ENCODE assay signal across 2 cellular contexts in genomic region chr9:131344931-131345535, GRCh38. TPM values are rescaled to one million over a fixed set of nuclear protein-coding genes. Genes with fewer than 3 reads are reported as not detected.
"Had no signal": no experiment of that assay in that cellular context is flagged by ENCODE, and none has a peak within 500 bp of the region (broad histone marks: within the 10 kb centered on the region; RNA-seq: fewer than 3 reads in every experiment).

No MANE protein-coding gene starts in this region.

RNA-seq across cellular contexts. Expression of gene PLPP7, which starts 55.5 kb away (rescaled TPM):
- total RNA-seq: foreskin keratinocyte had no signal
- polyA plus RNA-seq: foreskin keratinocyte, mammary epithelial cell had no signal
